ENCODE assay signal across 1 cellular context in the genomic region with DNA sequence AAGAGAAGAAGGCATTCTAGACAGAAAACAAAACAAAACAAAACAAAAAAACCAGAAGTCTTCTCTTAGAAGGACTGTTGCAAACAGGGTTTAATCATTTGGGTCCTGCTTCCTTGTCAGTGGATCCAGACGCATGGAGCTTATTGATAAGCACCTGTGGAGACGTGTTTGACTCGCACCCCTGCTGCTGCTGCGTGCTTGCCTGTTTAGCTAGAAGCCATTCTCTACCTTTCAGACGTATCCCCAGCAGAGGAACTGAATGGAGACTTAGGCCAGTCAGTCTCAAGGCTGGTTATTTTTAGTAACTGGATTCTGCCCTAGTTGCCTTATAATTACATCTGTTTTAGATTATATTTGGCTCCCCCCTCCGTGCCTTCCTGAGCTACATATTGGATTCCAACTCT.
TF ChIP-seq lines count a peak whose summit lies in the region.

No MANE protein-coding gene starts in this region.

TF ChIP-seq in IMR-90, 13 proteins besides CTCF, POLR2A, EP300 and RAD21:
- TF ChIP-seq MXI1 (IDR thresholded peaks at IDR 0.05; ENCODE audit: borderline replicate concordance, low read depth, low read length) (no peak), NFE2L2 (IDR thresholded peaks at IDR 0.05; ENCODE audit: low read depth, low read length) (no peak), RCOR1 (IDR thresholded peaks at IDR 0.05; ENCODE audit: insufficient replicate concordance, low read length) (no peak), MAFK (IDR thresholded peaks at IDR 0.05; ENCODE audit: low read depth, low read length) (no peak), CEBPB (IDR thresholded peaks at IDR 0.05; ENCODE audit: low read depth, low read length) (no peak), FOS (IDR thresholded peaks at IDR 0.05; ENCODE audit: low read depth, low read length) (no peak), MAZ (IDR thresholded peaks at IDR 0.05; ENCODE audit: borderline replicate concordance, low read depth, low read length) (no peak), ELK1 (IDR thresholded peaks at IDR 0.05; ENCODE audit: borderline replicate concordance, low read depth, low read length) (no peak), SMC3 (IDR thresholded peaks at IDR 0.05; ENCODE audit: low read depth, low read length) (no peak), CHD1 (IDR thresholded peaks at IDR 0.05; ENCODE audit: low read depth, low read length) (no peak)
- TF ChIP-seq, protein P1, sequence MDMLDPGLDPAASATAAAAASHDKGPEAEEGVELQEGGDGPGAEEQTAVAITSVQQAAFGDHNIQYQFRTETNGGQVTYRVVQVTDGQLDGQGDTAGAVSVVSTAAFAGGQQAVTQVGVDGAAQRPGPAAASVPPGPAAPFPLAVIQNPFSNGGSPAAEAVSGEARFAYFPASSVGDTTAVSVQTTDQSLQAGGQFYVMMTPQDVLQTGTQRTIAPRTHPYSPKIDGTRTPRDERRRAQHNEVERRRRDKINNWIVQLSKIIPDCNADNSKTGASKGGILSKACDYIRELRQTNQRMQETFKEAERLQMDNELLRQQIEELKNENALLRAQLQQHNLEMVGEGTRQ (IDR thresholded peaks at IDR 0.05; ENCODE audit: low read depth, low read length), result no peak
